Comparison of ENCODE assay signal across 15 cellular contexts in genomic region chr13:72458701-72459100, GRCh38.
DNase-seq lines count a peak whose midpoint lies in the region; ATAC-seq and TF ChIP-seq lines count a peak whose summit lies in the region.
"Had no signal": no experiment of that assay in that cellular context is flagged by ENCODE, and none has a peak within 500 bp of the region (broad histone marks: within the 10 kb centered on the region; RNA-seq: fewer than 3 reads in every experiment).

No MANE protein-coding gene starts in this region.

- H3K9me3 ChIP-seq in CD8-positive, alpha-beta T cell (ENCODE audit: low read length), result no peaks in the 10 kb centered on the region
- no peaks in the 10 kb centered on the region for H3K9me3 ChIP-seq in A673 (ENCODE audit: low read depth, low read length, poor library complexity, severe bottlenecking)
- H3K9me3 ChIP-seq: gastroesophageal sphincter had no signal

- CTCF ChIA-PET in WTC11 (lab: Charles Lee) (interaction anchor here (0.7 kb wide), 1 partner anchor 10 kb away, joined by 3 read pairs; no protein-coding TSS in a partner anchor), A673 (lab: Charles Lee) (no interaction called here)
- CTCF ChIA-PET in CD8-positive, alpha-beta T cell (lab: Charles Lee), result no interaction called here

- H3K27ac ChIP-seq in CD8-positive, alpha-beta T cell (ENCODE audit: low read depth, low read length), result no peak overlapping the region
- no peak overlapping the region for H3K27ac ChIP-seq in A673 (ENCODE audit: low read depth, low read length, poor library complexity, severe bottlenecking)
- H3K27ac ChIP-seq: gastroesophageal sphincter had no signal

- no peaks in the 10 kb centered on the region for H3K36me3 Mint-ChIP-seq in WTC11
- no peaks in the 10 kb centered on the region for H3K36me3 Mint-ChIP-seq in CD8-positive, alpha-beta T cell

- no peaks in the 10 kb centered on the region for H3K27me3 ChIP-seq in CD8-positive, alpha-beta T cell (ENCODE audit: insufficient read depth, low read length)
- H3K27me3 ChIP-seq in A673 (replicated peaks; ENCODE audit: insufficient read depth, low read depth, low read length, poor library complexity), result peaks cover 26% of the 10 kb centered on the region
- H3K27me3 ChIP-seq: gastroesophageal sphincter had no signal

- no peaks in the 10 kb centered on the region for H3K36me3 ChIP-seq in CD8-positive, alpha-beta T cell (ENCODE audit: insufficient read depth, low read length)
- H3K36me3 ChIP-seq in A673 (ENCODE audit: insufficient read depth, low read length, poor library complexity, severe bottlenecking), result no peaks in the 10 kb centered on the region
- H3K36me3 ChIP-seq: gastroesophageal sphincter had no signal

- no peak for TF ChIP-seq CTCF in WTC11 (IDR thresholded peaks at IDR 0.05)
- no peak for TF ChIP-seq CTCF in CD8-positive, alpha-beta T cell (IDR thresholded peaks at IDR 0.05)
- TF ChIP-seq CTCF in A673 (conservative IDR thresholded peaks at IDR 0.05; ENCODE audit: low read depth, low read length), result no peak

- no peak overlapping the region for H3K4me3 ChIP-seq in CD8-positive, alpha-beta T cell (ENCODE audit: low read depth, low read length)
- H3K4me3 ChIP-seq in A673 (ENCODE audit: low read depth, low read length, poor library complexity, severe bottlenecking), result no peak overlapping the region
- H3K4me3 ChIP-seq: gastroesophageal sphincter had no signal

- no peak overlapping the region for H3K4me3 Mint-ChIP-seq in WTC11
- H3K4me3 Mint-ChIP-seq in CD8-positive, alpha-beta T cell, result no peak overlapping the region

- peaks cover 15% of the 10 kb centered on the region for H3K4me1 Mint-ChIP-seq in WTC11
- H3K4me1 Mint-ChIP-seq in CD8-positive, alpha-beta T cell (ENCODE audit: low read depth), result no peaks in the 10 kb centered on the region

- H3K4me1 ChIP-seq in CD8-positive, alpha-beta T cell (ENCODE audit: insufficient read depth, low read length), result no peaks in the 10 kb centered on the region
- no peaks in the 10 kb centered on the region for H3K4me1 ChIP-seq in A673 (ENCODE audit: insufficient read depth, low read length, poor library complexity, severe bottlenecking)

- POLR2A ChIA-PET in WTC11 (lab: Charles Lee), result no interaction called here
- POLR2A ChIA-PET in CD8-positive, alpha-beta T cell (lab: Charles Lee), result no interaction called here
- POLR2A ChIA-PET in A673 (lab: Charles Lee; ENCODE audit: low non-redundant PET), result no interaction called here

- H3K27me3 Mint-ChIP-seq in WTC11 (ENCODE audit: low read depth), result peaks cover 4% of the 10 kb centered on the region
- H3K27me3 Mint-ChIP-seq in CD8-positive, alpha-beta T cell (ENCODE audit: low read depth), result no peaks in the 10 kb centered on the region

- intact Hi-C loops in CD8-positive, alpha-beta T cell (cut with DNase I, micrococcal nuclease), result no loop called here
- intact Hi-C loops in A673 (cut with micrococcal nuclease; ENCODE audit: unreplicated experiment), result no loop called here

- H3K9me3 Mint-ChIP-seq in WTC11, result no peaks in the 10 kb centered on the region
- H3K9me3 Mint-ChIP-seq in CD8-positive, alpha-beta T cell, result no peaks in the 10 kb centered on the region

- peak; percentile 65 for ATAC-seq in HG03097 (IDR thresholded peaks at IDR 0.05; ENCODE audit: low FRiP score, unreplicated experiment)
- peak; percentile 73 for ATAC-seq in WTC11
- ATAC-seq in CD8-positive, alpha-beta T cell, result no peak
- ATAC-seq: gastroesophageal sphincter had no signal

- no TSS peak for BruUV-seq in A673 (replicated peaks; lab: Mats Ljungman, UMichigan)

- DNase-seq in EH (ENCODE audit: low read depth) (peak; percentile 4), WTC11 (ENCODE audit: low spot score) (no peak), iPS-NIHi11 (ENCODE audit: low spot score) (peak; percentile 10), CD1c-positive myeloid dendritic cell (ENCODE audit: extremely low spot score) (no peak), DMS114 treated with DMSO at 0.1 percent for 48 hours (lab: John Stamatoyannopoulos, UW; ENCODE audit: unreplicated experiment) (no peak), A673 (ENCODE audit: low spot score) (no peak)
- no peak for DNase-seq in CD8-positive, alpha-beta T cell
- DNase-seq: activated CD4-positive, alpha-beta T cell treated with anti-CD3 and anti-CD28 coated beads for 4 hours; AML-193; NCI-H1436; posterior cingulate gyrus; stimulated activated CD4-positive, alpha-beta T cell treated with anti-CD3 and anti-CD28 coated beads, Interleukin-2, amount 100 ng/mL, for 24 hours; stimulated activated naive CD4-positive, alpha-beta T cell treated with Interleukin-2 at 50 U/mL for 16 hours had no signal

- 0 out of 2 replicates have a peak overlapping the region, but pooled peaks have one; percentile 15 for H3K27ac Mint-ChIP-seq in WTC11
- no peak overlapping the region for H3K27ac Mint-ChIP-seq in CD8-positive, alpha-beta T cell

TF ChIP-seq in WTC11, 78 proteins besides CTCF, POLR2A, EP300 and RAD21:
- TF ChIP-seq MYBL2 (CRISPR knock-in tag; IDR thresholded peaks at IDR 0.05) (no peak), CREM (CRISPR knock-in tag; IDR thresholded peaks at IDR 0.05) (no peak), TP53 (CRISPR knock-in tag; IDR thresholded peaks at IDR 0.05) (no peak), FOXK1 (CRISPR knock-in tag; IDR thresholded peaks at IDR 0.05) (no peak), ARID4B (CRISPR knock-in tag; IDR thresholded peaks at IDR 0.05; ENCODE audit: borderline replicate concordance) (no peak), ZNF281 (CRISPR knock-in tag; IDR thresholded peaks at IDR 0.05) (no peak), ZNF263 (CRISPR knock-in tag; IDR thresholded peaks at IDR 0.05; ENCODE audit: low read depth) (no peak), ZNF232 (CRISPR knock-in tag; IDR thresholded peaks at IDR 0.05) (no peak), GRHL2 (CRISPR knock-in tag; IDR thresholded peaks at IDR 0.05; ENCODE audit: insufficient replicate concordance, severe bottlenecking) (no peak), NFYB (CRISPR knock-in tag; conservative IDR thresholded peaks at IDR 0.05; ENCODE audit: low read depth) (no peak), ZNF423 (CRISPR knock-in tag; IDR thresholded peaks at IDR 0.05) (no peak), NR1H2 (CRISPR knock-in tag; IDR thresholded peaks at IDR 0.05) (no peak), PRRX2 (CRISPR knock-in tag; IDR thresholded peaks at IDR 0.05) (no peak)

Comparison
In these comparisons a context has a peak if more than half of its experiments do, and no peak if none do; other contexts are left out.
1. DNase-seq: peak in EH (single experiment) and iPS-NIHi11 (single experiment); none in WTC11 (single experiment), CD1c-positive myeloid dendritic cell (single experiment), CD8-positive, alpha-beta T cell (0 of 7), DMS114 treated with DMSO at 0.1 percent for 48 hours (single experiment) and A673 (single experiment).